Comparison of ENCODE assay signal across 24 cellular contexts in the genomic region with DNA sequence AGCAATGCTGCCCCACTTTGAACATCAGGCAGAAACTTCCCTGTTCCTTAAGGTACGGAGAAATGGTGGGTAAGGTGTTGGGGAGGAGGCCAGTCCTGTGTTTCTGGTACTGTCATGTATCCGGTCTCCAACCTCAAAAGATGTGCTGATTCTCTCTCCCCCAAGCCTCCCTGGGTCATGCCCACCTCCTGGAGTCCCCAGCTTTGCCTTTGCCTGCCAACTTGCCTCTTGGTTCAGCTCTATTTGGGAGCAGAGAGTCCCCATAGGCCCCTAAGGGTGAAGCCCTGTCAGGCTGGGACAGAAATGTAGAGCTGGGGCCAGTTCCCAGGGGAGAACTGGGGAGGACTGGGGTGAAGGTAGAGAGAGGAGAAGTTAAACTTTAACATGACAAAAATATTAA. TPM values are rescaled to one million over a fixed set of nuclear protein-coding genes. Genes with fewer than 3 reads are reported as not detected.
DNase-seq lines count a peak whose midpoint lies in the region; ATAC-seq and TF ChIP-seq lines count a peak whose summit lies in the region.
"Had no signal": no experiment of that assay in that cellular context is flagged by ENCODE, and none has a peak within 500 bp of the region (broad histone marks: within the 10 kb centered on the region; RNA-seq: fewer than 3 reads in every experiment).

No MANE protein-coding gene starts in this region.

- H3K27ac Mint-ChIP-seq in activated T-helper 1 cell treated with anti-CD3 and anti-CD28 coated beads, Interleukin-12 subunit alpha, Interleukin-12 subunit beta, Interleukin-2, Interleukin-4 antibody, amounts not matched to agents 30 ng/mL and 10 ng/mL and 1 ng/mL, durations not matched to agents 14 hours and 24 hours and 36 hours = peak overlapping the region; percentile 31
- H3K27ac Mint-ChIP-seq in natural killer cell (peak overlapping the region; percentile 92 to 94), endothelial cell (ENCODE audit: unreplicated experiment) (no peak overlapping the region)
- H3K27ac Mint-ChIP-seq: endodermal cell had no signal

- no peaks in the 10 kb centered on the region for H3K27me3 Mint-ChIP-seq in activated T-helper 1 cell treated with anti-CD3 and anti-CD28 coated beads, Interleukin-12 subunit alpha, Interleukin-12 subunit beta, Interleukin-2, Interleukin-4 antibody, amounts not matched to agents 30 ng/mL and 10 ng/mL and 1 ng/mL, durations not matched to agents 14 hours and 24 hours and 36 hours (ENCODE audit: insufficient read depth)
- H3K27me3 Mint-ChIP-seq in natural killer cell (ENCODE audit: low read depth in 2 of 2) = no peaks in the 10 kb centered on the region
- H3K27me3 Mint-ChIP-seq in endothelial cell (ENCODE audit: unreplicated experiment) = peaks cover 30% of the 10 kb centered on the region

- peak overlapping the region; percentile 9 for H3K4me3 Mint-ChIP-seq in activated T-helper 1 cell treated with anti-CD3 and anti-CD28 coated beads, Interleukin-12 subunit alpha, Interleukin-12 subunit beta, Interleukin-2, Interleukin-4 antibody, amounts not matched to agents 30 ng/mL and 10 ng/mL and 1 ng/mL, durations not matched to agents 14 hours and 24 hours and 36 hours
- H3K4me3 Mint-ChIP-seq in natural killer cell (peak overlapping the region; percentile 91), endothelial cell (ENCODE audit: unreplicated experiment) (no peak overlapping the region)
- H3K4me3 Mint-ChIP-seq: endodermal cell had no signal

- intact Hi-C loops in activated T-helper 1 cell treated with anti-CD3 and anti-CD28 coated beads, Interleukin-12 subunit alpha, Interleukin-12 subunit beta, Interleukin-2, Interleukin-4 antibody, amounts not matched to agents 30 ng/mL and 10 ng/mL and 1 ng/mL, durations not matched to agents 14 hours and 24 hours and 36 hours (cut with micrococcal nuclease) = loop anchor here (10.0 kb wide), 1 partner anchor 407 kb away; the partner anchor contains the start of gene EFCAB13
- intact Hi-C loops in natural killer cell (cut with micrococcal nuclease) = loop anchor here (10.0 kb wide), 1 partner anchor 93 kb away; the partner anchor contains the start of gene OSBPL7
- intact Hi-C loops in testis (cut with DNase I; ENCODE audit: low total_unique reads) = no loop called here

- H3K27me3 ChIP-seq in testis = no peaks in the 10 kb centered on the region

- H3K4me1 Mint-ChIP-seq in activated T-helper 1 cell treated with anti-CD3 and anti-CD28 coated beads, Interleukin-12 subunit alpha, Interleukin-12 subunit beta, Interleukin-2, Interleukin-4 antibody, amounts not matched to agents 30 ng/mL and 10 ng/mL and 1 ng/mL, durations not matched to agents 14 hours and 24 hours and 36 hours (ENCODE audit: low read depth) = peaks cover 90% of the 10 kb centered on the region
- H3K4me1 Mint-ChIP-seq in natural killer cell (peaks cover 71 to 78% of the 10 kb centered on the region in 2 donors), endothelial cell (ENCODE audit: unreplicated experiment) (peaks cover 30% of the 10 kb centered on the region)

- H3K9me3 ChIP-seq in testis = no peaks in the 10 kb centered on the region
- H3K9me3 ChIP-seq: heart left ventricle, left ventricle myocardium inferior, psoas muscle, thoracic aorta had no signal

- peaks cover 20% of the 10 kb centered on the region for H3K36me3 Mint-ChIP-seq in activated T-helper 1 cell treated with anti-CD3 and anti-CD28 coated beads, Interleukin-12 subunit alpha, Interleukin-12 subunit beta, Interleukin-2, Interleukin-4 antibody, amounts not matched to agents 30 ng/mL and 10 ng/mL and 1 ng/mL, durations not matched to agents 14 hours and 24 hours and 36 hours (ENCODE audit: low read depth)
- H3K36me3 Mint-ChIP-seq in natural killer cell (peaks cover 16% of the 10 kb centered on the region), endothelial cell (ENCODE audit: low read depth, unreplicated experiment) (peaks cover 3% of the 10 kb centered on the region)

- TF ChIP-seq POLR2A in testis (IDR thresholded peaks at IDR 0.05) = no peak

- H3K27ac ChIP-seq in testis = no peak overlapping the region
- H3K27ac ChIP-seq: left ventricle myocardium inferior, psoas muscle, thoracic aorta had no signal

- TF ChIP-seq CTCF in natural killer cell (IDR thresholded peaks at IDR 0.05) (no peak), endothelial cell (IDR thresholded peaks at IDR 0.05; ENCODE audit: unreplicated experiment) (no peak), testis (IDR thresholded peaks at IDR 0.05) (no peak)

- no peak overlapping the region for H3K4me3 ChIP-seq in testis
- H3K4me3 ChIP-seq: heart left ventricle, left ventricle myocardium inferior, psoas muscle, skin epidermis, thoracic aorta had no signal

- whole genome bisulfite sequencing in testis, 2 donors = 83 to 84% methylated on average over 2 of the region's 2 CpGs

- peak; percentile 1 for DNase-seq in stimulated activated CD4-positive, alpha-beta T cell treated with anti-CD3 and anti-CD28 coated beads, Interleukin-1b, Interleukin-23, amount 100 ng/mL, for 48 hours
- DNase-seq in stimulated activated CD4-positive, alpha-beta T cell treated with anti-CD3 and anti-CD28 coated beads, Interleukin-2, amount 100 ng/mL, for 48 hours = no peak
- no peak for DNase-seq in activated T-helper 1 cell treated with anti-CD3 and anti-CD28 coated beads, Interleukin-12 subunit alpha, Interleukin-12 subunit beta, Interleukin-2, Interleukin-4 antibody, amounts not matched to agents 30 ng/mL and 10 ng/mL and 1 ng/mL, durations not matched to agents 14 hours and 24 hours and 36 hours (ENCODE audit: low spot score)
- DNase-seq in natural killer cell = peak; percentile 14
- DNase-seq in endothelial cell (ENCODE audit: low spot score) = no peak
- no peak for DNase-seq in HCEC 1CT
- DNase-seq in T-helper 9 cell = no peak
- DNase-seq in testis = no peak
- DNase-seq: anterior cingulate cortex; cerebellar nuclear complex; DND-41; KBM-7; left ventricle myocardium inferior; midbrain; MV-4-11; NCI-H187; NCI-H82; psoas muscle; stimulated activated CD4-positive, alpha-beta T cell treated with anti-CD3 and anti-CD28 coated beads, Interleukin-4, amount 100 ng/mL, for 4 hours had no signal

- no peaks in the 10 kb centered on the region for H3K9me3 Mint-ChIP-seq in activated T-helper 1 cell treated with anti-CD3 and anti-CD28 coated beads, Interleukin-12 subunit alpha, Interleukin-12 subunit beta, Interleukin-2, Interleukin-4 antibody, amounts not matched to agents 30 ng/mL and 10 ng/mL and 1 ng/mL, durations not matched to agents 14 hours and 24 hours and 36 hours
- no peaks in the 10 kb centered on the region for H3K9me3 Mint-ChIP-seq in natural killer cell
- H3K9me3 Mint-ChIP-seq in endothelial cell (ENCODE audit: unreplicated experiment) = no peaks in the 10 kb centered on the region
- H3K9me3 Mint-ChIP-seq: endodermal cell had no signal

- no peaks in the 10 kb centered on the region for H3K36me3 ChIP-seq in testis (ENCODE audit: low read depth, missing control alignments)
- H3K36me3 ChIP-seq: heart left ventricle, left ventricle myocardium inferior, thoracic aorta had no signal

- ATAC-seq in natural killer cell = no peak
- ATAC-seq: heart left ventricle, psoas muscle had no signal

- H3K4me1 ChIP-seq in testis = peaks cover 4% of the 10 kb centered on the region

RNA-seq across cellular contexts. Expression of gene TBX21, which starts 1.6 kb away (rescaled TPM):
- 89.8 and 90.8 TPM in 2 replicates for total RNA-seq in activated T-helper 1 cell treated with anti-CD3 and anti-CD28 coated beads, Interleukin-12 subunit alpha, Interleukin-12 subunit beta, Interleukin-2, Interleukin-4 antibody, amounts not matched to agents 30 ng/mL and 10 ng/mL and 1 ng/mL, durations not matched to agents 14 hours and 24 hours and 36 hours
- 100 to 1,000 TPM; 234 to 328 (median 257) TPM for total RNA-seq in natural killer cell
- total RNA-seq in endothelial cell (ENCODE audit: unreplicated experiment) = 0.21 TPM
- total RNA-seq in testis = 1 to 10 TPM; 1.8 to 2.2 TPM
- polyA plus RNA-seq in testis (ENCODE audit: insufficient read depth, low read depth, low replicate concordance) = 1.1 TPM
- total RNA-seq: endodermal cell had no signal
- polyA plus RNA-seq: neural cell had no signal

RNA-seq across cellular contexts. Expression of gene TBKBP1, which starts 37.4 kb away (rescaled TPM):
- total RNA-seq in activated T-helper 1 cell treated with anti-CD3 and anti-CD28 coated beads, Interleukin-12 subunit alpha, Interleukin-12 subunit beta, Interleukin-2, Interleukin-4 antibody, amounts not matched to agents 30 ng/mL and 10 ng/mL and 1 ng/mL, durations not matched to agents 14 hours and 24 hours and 36 hours = 11.6 and 12.4 TPM in 2 replicates
- total RNA-seq in natural killer cell (10 to 100 TPM; 21.4 to 38.9 (median 37.6) TPM), endothelial cell (ENCODE audit: unreplicated experiment) (31.4 TPM), testis (10 to 100 TPM; 23.3 TPM)
- polyA plus RNA-seq in testis (ENCODE audit: insufficient read depth, low read depth, low replicate concordance) = 21.9 TPM

Comparison
In these comparisons a context has a peak if more than half of its experiments do, and no peak if none do; other contexts are left out.
1. DNase-seq: peak in stimulated activated CD4-positive, alpha-beta T cell treated with anti-CD3 and anti-CD28 coated beads, Interleukin-1b, Interleukin-23, amount 100 ng/mL, for 48 hours (single experiment) and natural killer cell (single experiment); none in stimulated activated CD4-positive, alpha-beta T cell treated with anti-CD3 and anti-CD28 coated beads, Interleukin-2, amount 100 ng/mL, for 48 hours (0 of 2), activated T-helper 1 cell treated with anti-CD3 and anti-CD28 coated beads, Interleukin-12 subunit alpha, Interleukin-12 subunit beta, Interleukin-2, Interleukin-4 antibody, amounts not matched to agents 30 ng/mL and 10 ng/mL and 1 ng/mL, durations not matched to agents 14 hours and 24 hours and 36 hours (single experiment), endothelial cell (single experiment), HCEC 1CT (single experiment), T-helper 9 cell (single experiment) and testis (single experiment).
2. RNA of gene TBX21, which starts 1.6 kb away (total RNA-seq): 234 to 328 TPM in natural killer cell and 89.8 to 90.8 TPM in activated T-helper 1 cell treated with anti-CD3 and anti-CD28 coated beads, Interleukin-12 subunit alpha, Interleukin-12 subunit beta, Interleukin-2, Interleukin-4 antibody, amounts not matched to agents 30 ng/mL and 10 ng/mL and 1 ng/mL, durations not matched to agents 14 hours and 24 hours and 36 hours; 1.8 to 2.2 TPM in testis and 0.21 TPM in endothelial cell (single experiment); every median in the first group is over 10 times any median in the second.